Comparison of ENCODE assay signal across 8 cellular contexts in the genomic region with DNA sequence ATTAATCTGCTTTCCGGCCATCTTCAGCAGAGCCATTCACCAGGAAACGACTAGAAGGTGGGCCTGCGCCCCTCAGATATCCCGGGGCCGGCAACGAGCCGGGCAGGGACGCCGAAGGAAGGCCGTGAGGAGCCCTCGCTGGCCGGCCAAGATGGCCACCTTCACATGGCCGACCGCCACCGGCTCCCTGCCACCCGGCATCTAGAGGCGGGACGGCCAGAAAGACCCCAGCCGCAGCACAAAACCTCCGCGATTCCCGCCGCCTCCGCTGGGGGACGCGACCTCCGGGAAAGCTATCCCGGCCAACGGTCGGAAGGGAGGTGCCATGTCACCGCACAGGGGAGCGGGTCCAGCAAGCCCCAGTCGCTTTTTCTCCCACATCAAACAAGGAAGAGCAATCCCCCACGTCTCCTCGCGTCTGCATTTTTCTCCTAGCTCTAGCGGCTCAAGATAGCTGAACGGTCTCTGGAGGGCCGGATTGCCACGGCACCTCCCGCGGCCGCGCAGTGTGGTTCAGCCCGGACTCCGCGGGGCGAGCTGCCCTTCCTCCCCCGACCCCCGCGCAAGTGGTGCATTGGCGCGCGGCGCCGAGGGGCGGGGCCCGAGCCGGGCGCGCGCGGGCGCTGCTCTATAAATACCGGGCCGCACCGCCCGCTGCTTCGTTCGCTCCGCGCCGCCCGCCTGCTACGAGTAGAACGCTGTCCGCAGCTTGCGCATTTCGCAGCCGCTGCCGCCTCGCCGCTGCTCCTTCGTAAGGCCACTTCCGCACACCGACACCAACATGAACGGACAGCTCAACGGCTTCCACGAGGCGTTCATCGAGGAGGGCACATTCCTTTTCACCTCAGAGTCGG. TPM values are rescaled to one million over a fixed set of nuclear protein-coding genes. Genes with fewer than 3 reads are reported as not detected.
DNase-seq lines count a peak whose midpoint lies in the region; ATAC-seq and TF ChIP-seq lines count a peak whose summit lies in the region.

TSS of gene MAT2A (plus strand) at position 662 of the 854 bp plus-strand sequence. CDS start at position 782, 120 bp downstream.

- H3K27me3 ChIP-seq in endocrine pancreas (ENCODE audit: control insufficient read depth, insufficient read depth, low read length): no peaks in the 10 kb centered on the region

- H3K9me3 Mint-ChIP-seq in activated CD8-positive, alpha-beta memory T cell treated with anti-CD3 and anti-CD28 coated beads, Interleukin-2, amount 10 ng/mL, durations not matched to agents 7 days and 5 days (ENCODE audit: low read depth): no peaks in the 10 kb centered on the region
- no peaks in the 10 kb centered on the region for H3K9me3 Mint-ChIP-seq in mesothelial cell of epicardium

- peak; percentile 63 for ATAC-seq in GM21381 (IDR thresholded peaks at IDR 0.05; ENCODE audit: unreplicated experiment)
- peak; percentile 79 for ATAC-seq in activated CD8-positive, alpha-beta memory T cell treated with anti-CD3 and anti-CD28 coated beads, Interleukin-2, amount 10 ng/mL, durations not matched to agents 7 days and 5 days

- peak; percentile 75 for TF ChIP-seq CTCF in mesothelial cell of epicardium (IDR thresholded peaks at IDR 0.05; ENCODE audit: unreplicated experiment)

- H3K4me3 ChIP-seq in endocrine pancreas (ENCODE audit: control insufficient read depth, insufficient read depth, low read length): peak within 1 kb of the TSS; percentile 97

- in situ Hi-C loops in Caki2 (cut with HindIII; ENCODE audit: low pct_unique_long_range_greater_than_20kb, low sequenced_read_pairs): no loop called here

- peaks cover 41% of the 10 kb centered on the region for H3K36me3 Mint-ChIP-seq in activated CD8-positive, alpha-beta memory T cell treated with anti-CD3 and anti-CD28 coated beads, Interleukin-2, amount 10 ng/mL, durations not matched to agents 7 days and 5 days
- peaks cover 23% of the 10 kb centered on the region for H3K36me3 Mint-ChIP-seq in mesothelial cell of epicardium

- CTCF ChIA-PET in activated CD8-positive, alpha-beta memory T cell treated with anti-CD3 and anti-CD28 coated beads, Interleukin-2, amount 10 ng/mL, durations not matched to agents 7 days and 5 days (lab: Charles Lee): interaction anchor here (0.6 to 22.1 kb wide), 6 partner anchors 13 to 147 kb away, joined by 3 to 458 read pairs (median 7); partner anchors contain the start of gene SH2D6

- H3K27me3 Mint-ChIP-seq in activated CD8-positive, alpha-beta memory T cell treated with anti-CD3 and anti-CD28 coated beads, Interleukin-2, amount 10 ng/mL, durations not matched to agents 7 days and 5 days: no peaks in the 10 kb centered on the region
- no peaks in the 10 kb centered on the region for H3K27me3 Mint-ChIP-seq in mesothelial cell of epicardium (ENCODE audit: low read depth)

- H3K27ac Mint-ChIP-seq in activated CD8-positive, alpha-beta memory T cell treated with anti-CD3 and anti-CD28 coated beads, Interleukin-2, amount 10 ng/mL, durations not matched to agents 7 days and 5 days: peak within 1 kb of the TSS; percentile 97
- peak within 1 kb of the TSS; percentile 99 for H3K27ac Mint-ChIP-seq in mesothelial cell of epicardium

- peak within 1 kb of the TSS; percentile 92 for H3K9ac ChIP-seq in endocrine pancreas (ENCODE audit: control insufficient read depth, insufficient read depth, low read length)

- DNase-seq in Caki2 (ENCODE audit: low read depth) (peak; percentile 96), HUDEP-2 (lab: John Stamatoyannopoulos, UW; ENCODE audit: unreplicated experiment in 76 of 76) (peak in 75 of 76 experiments; percentile 33 to 99 (median 85)), NOMO-1 treated with dmso at 0.1 percent for 144 hours (lab: John Stamatoyannopoulos, UW; ENCODE audit: unreplicated experiment) (peak; percentile 88), mesothelial cell of epicardium (ENCODE audit: low spot score in 2 of 2, unreplicated experiment in 2 of 2) (peak; percentile 93 to 94)
- peak; percentile 90 for DNase-seq in activated CD8-positive, alpha-beta memory T cell treated with anti-CD3 and anti-CD28 coated beads, Interleukin-2, amount 10 ng/mL, durations not matched to agents 7 days and 5 days
- DNase-seq in stimulated activated CD8-positive, alpha-beta memory T cell treated with anti-CD3 and anti-CD28 coated beads, Interleukin-15, amount 100 ng/mL, for 48 hours (ENCODE audit: low read depth in 2 of 2): peak; percentile 84 to 86

- H3K9me3 ChIP-seq in endocrine pancreas (ENCODE audit: control insufficient read depth, low read length): no peaks in the 10 kb centered on the region

- H3K4me3 Mint-ChIP-seq in activated CD8-positive, alpha-beta memory T cell treated with anti-CD3 and anti-CD28 coated beads, Interleukin-2, amount 10 ng/mL, durations not matched to agents 7 days and 5 days: peak within 1 kb of the TSS; percentile 96
- H3K4me3 Mint-ChIP-seq in mesothelial cell of epicardium: peak within 1 kb of the TSS; percentile 89

- peaks cover 43% of the 10 kb centered on the region for H3K4me1 Mint-ChIP-seq in activated CD8-positive, alpha-beta memory T cell treated with anti-CD3 and anti-CD28 coated beads, Interleukin-2, amount 10 ng/mL, durations not matched to agents 7 days and 5 days
- peaks cover 53% of the 10 kb centered on the region for H3K4me1 Mint-ChIP-seq in mesothelial cell of epicardium

- H3K36me3 ChIP-seq in endocrine pancreas (ENCODE audit: control insufficient read depth, insufficient read depth, low read length): no peaks in the 10 kb centered on the region

- peaks cover 25% of the 10 kb centered on the region for H3K4me1 ChIP-seq in endocrine pancreas (ENCODE audit: control insufficient read depth, insufficient read depth, low read length)

RNA-seq across cellular contexts. Expression of gene MAT2A, which starts in this region (rescaled TPM):
- 56.5 and 59.5 TPM in 2 replicates for total RNA-seq in Caki2 (2014; rRNA removed; shearing (Covaris generic); ENCODE audit: low replicate concordance)
- 100 to 1,000 TPM; 271 to 336 TPM for total RNA-seq in activated CD8-positive, alpha-beta memory T cell treated with anti-CD3 and anti-CD28 coated beads, Interleukin-2, amount 10 ng/mL, durations not matched to agents 7 days and 5 days
- 263 to 274 TPM (median 271 TPM) in 3 replicates for total RNA-seq in mesothelial cell of epicardium

Comparison
In these comparisons a context has a peak if more than half of its experiments do, and no peak if none do; other contexts are left out.
1. Peak in every context shown above with its lines: DNase-seq, ATAC-seq and H3K4me3 ChIP-seq.